In the genomic region with DNA sequence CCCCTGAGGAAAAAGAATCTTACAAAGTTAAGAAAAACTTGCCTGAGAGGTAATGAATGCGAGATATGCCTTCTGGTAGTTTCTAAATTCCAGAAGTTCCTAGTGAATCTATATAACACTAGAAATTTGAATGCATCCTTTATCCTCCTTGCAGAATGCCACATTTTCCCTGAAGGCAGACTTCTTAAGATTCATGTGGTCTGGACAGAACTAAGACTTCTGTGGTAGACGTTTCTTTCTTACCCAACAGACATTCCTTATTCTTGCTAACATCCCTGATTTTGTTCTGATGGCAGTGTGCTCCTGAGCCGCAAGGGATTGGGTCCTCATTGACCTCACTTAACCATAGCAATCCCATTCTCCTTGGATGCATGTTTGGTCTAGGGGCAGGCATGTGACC, we compare ENCODE assay signal across 9 cellular contexts.
"Had no signal": no experiment of that assay in that cellular context is flagged by ENCODE, and none has a peak within 500 bp of the region (broad histone marks: within the 10 kb centered on the region; RNA-seq: fewer than 3 reads in every experiment).

No MANE protein-coding gene starts in this region.

- H3K4me3 ChIP-seq: GM23248, HAP-1, K562 had no signal

- H3K4me1 ChIP-seq: HAP-1 had no signal

- ATAC-seq: HCT116, K562 had no signal

- H3K9me3 ChIP-seq: HAP-1 had no signal

- DNase-seq: GM23248, GOT3, H7, HFFc6, IMR-90, KG1 had no signal

- H3K36me3 ChIP-seq: HAP-1 had no signal
